Comparison of ENCODE assay signal across 10 cellular contexts in genomic region chr1:201551096-201551495, GRCh38.
"Had no signal": no experiment of that assay in that cellular context is flagged by ENCODE, and none has a peak within 500 bp of the region (broad histone marks: within the 10 kb centered on the region; RNA-seq: fewer than 3 reads in every experiment).

No MANE protein-coding gene starts in this region.

- H3K4me1 Mint-ChIP-seq: immature natural killer cell had no signal

- H3K9me3 ChIP-seq: ovary, thyroid gland had no signal

- H3K27ac Mint-ChIP-seq: immature natural killer cell; stimulated activated naive CD8-positive, alpha-beta T cell treated with anti-CD3 and anti-CD28 coated beads, Interleukin-15, amount 100 ng/mL, for 72 hours had no signal

- ATAC-seq: activated CD4-positive, CD25-positive, alpha-beta regulatory T cell treated with anti-CD3 and anti-CD28 coated beads, Interleukin-2, amount 50 U/mL, for 24 hours; left colon; stimulated activated naive CD8-positive, alpha-beta T cell treated with anti-CD3 and anti-CD28 coated beads, Interleukin-15, amount 100 ng/mL, for 72 hours had no signal

- H3K27ac ChIP-seq: ovary, thyroid gland had no signal

- H3K4me3 Mint-ChIP-seq: immature natural killer cell; stimulated activated naive CD8-positive, alpha-beta T cell treated with anti-CD3 and anti-CD28 coated beads, Interleukin-15, amount 100 ng/mL, for 72 hours had no signal

- H3K36me3 ChIP-seq: ovary, thyroid gland had no signal

- H3K9me3 Mint-ChIP-seq: immature natural killer cell; stimulated activated naive CD8-positive, alpha-beta T cell treated with anti-CD3 and anti-CD28 coated beads, Interleukin-15, amount 100 ng/mL, for 72 hours had no signal

- H3K4me3 ChIP-seq: ovary, thyroid gland had no signal

- H3K27me3 ChIP-seq: ovary, thyroid gland had no signal

- DNase-seq: activated CD4-positive, alpha-beta T cell treated with anti-CD3 and anti-CD28 coated beads, Interleukin-2, amount 50 U/mL, for 48 hours; activated CD8-positive, alpha-beta memory T cell treated with anti-CD3 and anti-CD28 coated beads, Interleukin-2, amount 50 U/mL, for 4 hours; immature natural killer cell; left colon; ovary; stimulated activated CD4-positive, alpha-beta T cell treated with anti-CD3 and anti-CD28 coated beads, Interleukin-4, amount 100 ng/mL, for 4 hours; stimulated activated naive CD8-positive, alpha-beta T cell treated with anti-CD3 and anti-CD28 coated beads, Interleukin-15, amount 100 ng/mL, for 72 hours; T-helper 2 cell; thyroid gland had no signal
